ENCODE assay signal across 1 cellular context in genomic region chr10:59361659-59362183, GRCh38.
TF ChIP-seq lines count a peak whose summit lies in the region.

No MANE protein-coding gene starts in this region.

TF ChIP-seq in neural cell, 6 proteins besides CTCF, POLR2A, EP300 and RAD21 (continued from another document):
- TF ChIP-seq REST (IDR thresholded peaks at IDR 0.05; ENCODE audit: borderline replicate concordance): no peak
- no peak for TF ChIP-seq TAF1 (IDR thresholded peaks at IDR 0.05; ENCODE audit: low read depth)
- no peak for TF ChIP-seq SMC3 (conservative IDR thresholded peaks at IDR 0.05; ENCODE audit: poor library complexity)
